ENCODE assay signal across 18 cellular contexts in genomic region chr12:121102307-121102706, GRCh38.
"Had no signal": no experiment of that assay in that cellular context is flagged by ENCODE, and none has a peak within 500 bp of the region (broad histone marks: within the 10 kb centered on the region; RNA-seq: fewer than 3 reads in every experiment).

No MANE protein-coding gene starts in this region.

- DNase-seq: KBM-7, MG63, NCI-H1048, NCI-H1105, NCI-H1417, NCI-H1436 treated with DMSO at 0.1 percent for 48 hours, NCI-H1694, NCI-H187 treated with DMSO at 0.1 percent for 48 hours, NCI-H2029 treated with DMSO at 0.1 percent for 48 hours, NCI-H2171, NCI-H226, NCI-H446, NCI-H510A, NCI-H524 treated with DMSO at 0.1 percent for 48 hours, NCI-H69, Right ventricle myocardium superior, RPMI8226, SIG-M5 had no signal
